8 cellular contexts compared by ENCODE assay signal in genomic region chr1:32612189-32612881, GRCh38. TPM values are rescaled to one million over a fixed set of nuclear protein-coding genes. Genes with fewer than 3 reads are reported as not detected.
DNase-seq lines count a peak whose midpoint lies in the region; TF ChIP-seq lines count a peak whose summit lies in the region.

No MANE protein-coding gene starts in this region.

- intact Hi-C loops in transverse colon (cut with DNase I; ENCODE audit: low total_unique reads): no loop called here

- TF ChIP-seq CTCF in AG04449 (IDR thresholded peaks at IDR 0.05; ENCODE audit: insufficient read depth, low read length, missing control alignments) (peak; percentile 41), cardiac muscle cell (IDR thresholded peaks at IDR 0.05; ENCODE audit: low read depth, low read length) (peak; percentile 34), osteoblast (IDR thresholded peaks at IDR 0.05; ENCODE audit: extremely low read depth, low read depth, low read length) (no peak), transverse colon (IDR thresholded peaks at IDR 0.05) (peak; percentile 32 to 67 (median 36))

- peak overlapping the region; percentile 54 for H3K4me3 ChIP-seq in AG04449 (ENCODE audit: low read depth, low read length)
- peak overlapping the region; percentile 83 for H3K4me3 ChIP-seq in adipocyte (ENCODE audit: low read length)
- peak overlapping the region; percentile 25 for H3K4me3 ChIP-seq in cardiac muscle cell
- H3K4me3 ChIP-seq in osteoblast (ENCODE audit: insufficient read depth, low read length): peak overlapping the region; percentile 76
- peak overlapping the region; percentile 35 to 60 (median 44) for H3K4me3 ChIP-seq in transverse colon

- H3K4me2 ChIP-seq in osteoblast (ENCODE audit: insufficient read depth, low read length): peak overlapping the region; percentile 89

- H3K27ac ChIP-seq in cardiac muscle cell (no peak overlapping the region), osteoblast (ENCODE audit: low read depth, low read length) (peak overlapping the region; percentile 36), transverse colon (peak overlapping the region; percentile 38 to 60 (median 43))

- H3K9ac ChIP-seq in adipocyte (ENCODE audit: low read length): peak overlapping the region; percentile 67

- POLR2A ChIA-PET in AG04449 (lab: Yijun Ruan, JAX): no interaction called here

- H4K20me1 ChIP-seq in osteoblast (ENCODE audit: insufficient read depth, low read length): no peaks in the 10 kb centered on the region

- H3K4me1 ChIP-seq in adipocyte (ENCODE audit: control insufficient read depth, insufficient read depth, low read length) (no peaks in the 10 kb centered on the region), cardiac muscle cell (ENCODE audit: low read depth) (no peaks in the 10 kb centered on the region), osteoblast (ENCODE audit: insufficient read depth, low read length) (peaks cover 3% of the 10 kb centered on the region), transverse colon (peaks cover 0 to 13% (median 5%) of the 10 kb centered on the region in 4 donors)

- no peaks in the 10 kb centered on the region for H3K79me2 ChIP-seq in osteoblast (ENCODE audit: insufficient read depth, low read length)

- TF ChIP-seq POLR2A in GM18951 (IDR thresholded peaks at IDR 0.05; ENCODE audit: extremely low read depth, insufficient read depth, insufficient read length) (peak; percentile 57), transverse colon (IDR thresholded peaks at IDR 0.05) (peak; percentile 62)

- peak overlapping the region; percentile 86 for H2AFZ ChIP-seq in osteoblast (ENCODE audit: low read length)

- H3K36me3 ChIP-seq in adipocyte (ENCODE audit: control insufficient read depth, insufficient read depth, low read length, severe bottlenecking) (no peaks in the 10 kb centered on the region), cardiac muscle cell (no peaks in the 10 kb centered on the region), osteoblast (ENCODE audit: insufficient read depth, low read length) (no peaks in the 10 kb centered on the region), transverse colon (no peaks in the 10 kb centered on the region)

- H3K27me3 ChIP-seq in adipocyte (replicated peaks; ENCODE audit: control insufficient read depth, insufficient read depth, low read length) (no peaks in the 10 kb centered on the region), cardiac muscle cell (no peaks in the 10 kb centered on the region), osteoblast (ENCODE audit: insufficient read depth, low read length) (no peaks in the 10 kb centered on the region), transverse colon (no peaks in the 10 kb centered on the region)

- no peaks in the 10 kb centered on the region for H3K9me3 ChIP-seq in adipocyte (ENCODE audit: control insufficient read depth, low read length)
- no peaks in the 10 kb centered on the region for H3K9me3 ChIP-seq in cardiac muscle cell (ENCODE audit: low read depth)
- H3K9me3 ChIP-seq in osteoblast (ENCODE audit: low read depth, low read length): no peaks in the 10 kb centered on the region
- no peaks in the 10 kb centered on the region for H3K9me3 ChIP-seq in transverse colon

- CTCF ChIA-PET in AG04449 (lab: Yijun Ruan, JAX): interaction anchor here (0.6 kb wide), 1 partner anchor 10 kb away, joined by 4 read pairs; no protein-coding TSS in a partner anchor

- WGBS in transverse colon (ENCODE audit: low coverage in 1 of 2), 2 donors: 8 to 18% methylated on average over 9 to 28 of the region's 35 CpGs

- no peak for TF ChIP-seq EP300 in transverse colon (IDR thresholded peaks at IDR 0.05; ENCODE audit: low read depth)

- in situ Hi-C loops in GM18951 (cut with MboI; ENCODE audit: low sequenced_read_pairs, unreplicated experiment) (no loop called here), transverse colon (cut with MboI; ENCODE audit: low pct_ligation_motif_present in 1 of 4, low pct_unique_long_range_greater_than_20kb in 1 of 4, low sequenced_read_pairs in 3 of 4) (no loop called here)

- DNase-seq in AG04449 (ENCODE audit: low read depth, low spot score) (no peak), HUDEP-2 (lab: John Stamatoyannopoulos, UW; ENCODE audit: unreplicated experiment in 76 of 76) (peak in 53 of 76 experiments; percentile 5 to 69 (median 43)), RPMI8226 (peak; percentile 42), adipocyte (ENCODE audit: low read depth) (peak; percentile 91), cardiac muscle cell (ENCODE audit: low read depth in 1 of 2, low spot score in 1 of 2) (peak; percentile 82 to 89), osteoblast (ENCODE audit: insufficient read length, low spot score, missing footprints) (peak; percentile 97), transverse colon (peak; percentile 89)

RNA-seq across cellular contexts. Expression of gene ZBTB8OS, which starts 38.0 kb away (rescaled TPM):
- total RNA-seq in cardiac muscle cell (31.7 and 37.1 TPM in 2 replicates), osteoblast (27.1 and 37.3 TPM in 2 replicates), transverse colon (10 to 100 TPM in 3 of 4 donors, 1 to 10 TPM in 1; 3.4 to 72.9 (median 34.5) TPM)
- polyA plus RNA-seq in cardiac muscle cell: 52.0 and 66.8 TPM in 2 replicates

RNA-seq across cellular contexts. Expression of gene RBBP4, which starts 38.7 kb away (rescaled TPM):
- total RNA-seq in cardiac muscle cell: 275 and 279 TPM in 2 replicates
- 336 and 405 TPM in 2 replicates for polyA plus RNA-seq in cardiac muscle cell
- 111 and 112 TPM in 2 replicates for total RNA-seq in osteoblast
- 100 to 1,000 TPM in 1 of 4 donors, 10 to 100 TPM in 3; 40.4 to 117 (median 67.7) TPM for total RNA-seq in transverse colon

Comparison
In these comparisons a context has a peak if more than half of its experiments do, and no peak if none do; other contexts are left out.
1. H3K4me3 ChIP-seq: peak in every context shown above with its lines; median percentile 83 in adipocyte; 76 in osteoblast; 54 in AG04449; 44 in transverse colon; 25 in cardiac muscle cell.